Comparison of ENCODE assay signal across 6 cellular contexts in the genomic region with DNA sequence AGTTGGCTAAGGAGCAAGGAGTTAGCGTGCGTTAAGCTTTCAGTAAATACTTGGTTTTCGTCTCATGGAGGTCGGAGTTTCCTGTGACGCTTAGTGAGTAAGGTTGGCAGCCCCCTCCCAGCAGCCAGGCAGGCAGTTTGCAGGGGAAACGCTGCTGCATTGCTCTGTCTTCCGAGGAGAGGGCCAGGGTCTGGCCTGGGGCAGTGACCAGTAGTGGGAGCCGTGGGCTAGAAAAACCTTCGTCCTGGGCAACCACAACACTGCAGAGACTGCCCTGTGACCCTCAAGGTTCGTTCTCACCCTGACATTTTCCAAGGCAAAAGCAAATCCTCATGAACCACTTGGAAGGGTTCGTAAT. TPM values are rescaled to one million over a fixed set of nuclear protein-coding genes. Genes with fewer than 3 reads are reported as not detected.
DNase-seq lines count a peak whose midpoint lies in the region; ATAC-seq and TF ChIP-seq lines count a peak whose summit lies in the region.

No MANE protein-coding gene starts in this region.

- peaks cover 8% of the 10 kb centered on the region for H3F3A ChIP-seq in MM.1S (ENCODE audit: insufficient read depth, low read length)

- peak overlapping the region; percentile 60 for H3K4me3 ChIP-seq in Caco-2 (ENCODE audit: low read depth, low read length)
- peak overlapping the region; percentile 98 for H3K4me3 ChIP-seq in MM.1S (ENCODE audit: low read length)
- peak overlapping the region; percentile 96 for H3K4me3 ChIP-seq in fibroblast of mammary gland (ENCODE audit: control insufficient read depth, low read depth, low read length)

- H3K9me3 ChIP-seq in Caco-2, result no peaks in the 10 kb centered on the region
- no peaks in the 10 kb centered on the region for H3K9me3 ChIP-seq in MM.1S (replicated peaks; ENCODE audit: insufficient read depth, low read length)

- TSS peak; percentile 75 for BruUV-seq in Caco-2 (replicated peaks; lab: Mats Ljungman, UMichigan)

- peak in 1 of 2 experiments; percentile 52 for TF ChIP-seq CTCF in Caco-2 (IDR thresholded peaks at IDR 0.05; ENCODE audit: insufficient read depth in 1 of 2, low read depth in 1 of 2, low read length in 1 of 2, severe bottlenecking in 1 of 2, unreplicated experiment in 1 of 2)
- TF ChIP-seq CTCF in MM.1S (IDR thresholded peaks at IDR 0.05; ENCODE audit: low read length), result no peak; the same call in 1 of the 2 replicates
- TF ChIP-seq CTCF in fibroblast of mammary gland (conservative IDR thresholded peaks at IDR 0.05; ENCODE audit: control insufficient read depth, insufficient read depth, low read depth, low read length), result peak; percentile 4

- CTCF ChIA-PET in Caco-2 (lab: Charles Lee), result interaction anchor here (0.7 to 1.2 kb wide), 5 partner anchors 54 to 761 kb away, joined by 3 to 11 read pairs (median 3); partner anchors contain the start of genes FGFRL1 and IDUA

- intact Hi-C loops in Caco-2 (cut with micrococcal nuclease; ENCODE audit: unreplicated experiment), result loop anchor here (5.0 kb wide), 2 partner anchors 40 to 60 kb away; partner anchors contain the start of genes DGKQ and SLC26A1

- H3K9ac ChIP-seq in MM.1S (ENCODE audit: low read length), result peak overlapping the region; percentile 98

- H3K79me2 ChIP-seq in MM.1S (ENCODE audit: low read length), result peaks cover 49% of the 10 kb centered on the region

- H3K36me3 ChIP-seq in Caco-2 (ENCODE audit: control insufficient read depth, insufficient read depth, low read length) (no peaks in the 10 kb centered on the region), MM.1S (replicated peaks; ENCODE audit: insufficient read depth, low read length) (no peaks in the 10 kb centered on the region)

- peak in 1 of 2 experiments; percentile 55 for DNase-seq in Caco-2
- DNase-seq in MM.1S, result no peak
- DNase-seq in fibroblast of mammary gland (ENCODE audit: low read depth), result no peak
- no peak for DNase-seq in stimulated activated naive CD8-positive, alpha-beta T cell treated with anti-CD3 and anti-CD28 coated beads, Interleukin-15, amount 100 ng/mL, for 72 hours
- DNase-seq in NK-92 treated with Interleukin-12 subunit alpha and Interleukin-12 subunit beta, amount 100 ng/mL, for 24 hours (lab: John Stamatoyannopoulos, UW), result no peak
- no peak for DNase-seq in NCI-H2227 treated with DMSO at 0.1 percent for 48 hours (lab: John Stamatoyannopoulos, UW)

- H3K27ac Mint-ChIP-seq in Caco-2 (ENCODE audit: unreplicated experiment), result peak overlapping the region; percentile 92
- peak overlapping the region; percentile 95 to 98 for H3K27ac Mint-ChIP-seq in stimulated activated naive CD8-positive, alpha-beta T cell treated with anti-CD3 and anti-CD28 coated beads, Interleukin-15, amount 100 ng/mL, for 72 hours

- no peaks in the 10 kb centered on the region for H3K9me2 ChIP-seq in MM.1S (replicated peaks; ENCODE audit: insufficient read depth, low read length)

- POLR2A ChIA-PET in Caco-2 (lab: Charles Lee), result interaction anchor here (0.6 to 1.4 kb wide), 5 partner anchors 16 to 936 kb away, joined by 3 to 10 read pairs (median 5); partner anchors contain the start of gene IDUA

- peaks cover 10% of the 10 kb centered on the region for H3K4me1 Mint-ChIP-seq in Caco-2 (ENCODE audit: low read depth, unreplicated experiment)
- H3K4me1 Mint-ChIP-seq in stimulated activated naive CD8-positive, alpha-beta T cell treated with anti-CD3 and anti-CD28 coated beads, Interleukin-15, amount 100 ng/mL, for 72 hours, result peaks cover 57% of the 10 kb centered on the region

- H3K4me2 ChIP-seq in MM.1S (ENCODE audit: low read depth, low read length), result peak overlapping the region; percentile 69

- H3K27ac ChIP-seq in MM.1S (ENCODE audit: low read length), result peak overlapping the region; percentile 79; the same call in 1 of the 2 replicates

- H3K4me3 Mint-ChIP-seq in Caco-2 (ENCODE audit: unreplicated experiment), result peak overlapping the region; percentile 86
- peak overlapping the region; percentile 98 for H3K4me3 Mint-ChIP-seq in stimulated activated naive CD8-positive, alpha-beta T cell treated with anti-CD3 and anti-CD28 coated beads, Interleukin-15, amount 100 ng/mL, for 72 hours

- ATAC-seq in stimulated activated naive CD8-positive, alpha-beta T cell treated with anti-CD3 and anti-CD28 coated beads, Interleukin-15, amount 100 ng/mL, for 72 hours, result peak; percentile 21

- H3K36me3 Mint-ChIP-seq in Caco-2 (ENCODE audit: insufficient read depth, unreplicated experiment), result peaks cover 21% of the 10 kb centered on the region

- H3K27me3 ChIP-seq in Caco-2 (replicated peaks; ENCODE audit: control insufficient read depth, insufficient read depth, low read length), result no peaks in the 10 kb centered on the region
- H3K27me3 ChIP-seq in MM.1S (replicated peaks; ENCODE audit: insufficient read depth, low read length), result no peaks in the 10 kb centered on the region

- no peaks in the 10 kb centered on the region for H3K9me3 Mint-ChIP-seq in Caco-2 (ENCODE audit: unreplicated experiment)
- H3K9me3 Mint-ChIP-seq in stimulated activated naive CD8-positive, alpha-beta T cell treated with anti-CD3 and anti-CD28 coated beads, Interleukin-15, amount 100 ng/mL, for 72 hours, result no peaks in the 10 kb centered on the region

- H2AFZ ChIP-seq in MM.1S (ENCODE audit: low read length), result peak overlapping the region; percentile 83

- H3K4me1 ChIP-seq in Caco-2 (peaks cover 11% of the 10 kb centered on the region), MM.1S (ENCODE audit: low read length) (peaks cover 5% of the 10 kb centered on the region)

- H3K27me3 Mint-ChIP-seq in Caco-2 (ENCODE audit: insufficient read depth, unreplicated experiment), result no peaks in the 10 kb centered on the region
- H3K27me3 Mint-ChIP-seq in stimulated activated naive CD8-positive, alpha-beta T cell treated with anti-CD3 and anti-CD28 coated beads, Interleukin-15, amount 100 ng/mL, for 72 hours, result no peaks in the 10 kb centered on the region

- no peaks in the 10 kb centered on the region for H4K20me1 ChIP-seq in MM.1S (ENCODE audit: insufficient read depth, low read length)

RNA-seq across cellular contexts. Expression of gene TMEM175, which starts 0.4 kb away (rescaled TPM):
- total RNA-seq in Caco-2 (2022), result 22.3 and 30.2 TPM in 2 replicates

RNA-seq across cellular contexts. Expression of gene GAK, which starts 0.6 kb away (rescaled TPM):
- 126 TPM in 2 replicates for total RNA-seq in Caco-2 (2022)

RNA-seq across cellular contexts. Expression of gene DGKQ, which starts 40.7 kb away (rescaled TPM):
- total RNA-seq in Caco-2 (2022), result 13.9 and 14.1 TPM in 2 replicates

RNA-seq across cellular contexts. Expression of gene IDUA, which starts 54.2 kb away (rescaled TPM):
- 26.4 and 26.9 TPM in 2 replicates for total RNA-seq in Caco-2 (2022)
